ENCODE assay signal across 8 cellular contexts in genomic region chr17:40063034-40063765, GRCh38. TPM values are rescaled to one million over a fixed set of nuclear protein-coding genes. Genes with fewer than 3 reads are reported as not detected.
A peak's percentile ranks its signal among the peaks of the same experiment; 100 is the strongest.
DNase-seq lines count a peak whose midpoint lies in the region; ATAC-seq and TF ChIP-seq lines count a peak whose summit lies in the region.

No MANE protein-coding gene starts in this region.

- peak overlapping the region; percentile 73 to 87 for H3K9ac ChIP-seq in stomach smooth muscle (ENCODE audit: low read length in 2 of 2)

- H3K36me3 ChIP-seq in RWPE2 (ENCODE audit: low read depth) (no peaks in the 10 kb centered on the region), stomach smooth muscle (ENCODE audit: control insufficient read depth in 2 of 2, insufficient read depth in 2 of 2, low read length in 2 of 2) (no peaks in the 10 kb centered on the region)

- peak overlapping the region; percentile 100 for H3K4me3 ChIP-seq in RWPE2 (ENCODE audit: severe bottlenecking)
- H3K4me3 ChIP-seq in stomach smooth muscle (ENCODE audit: low read length in 2 of 2), result peak overlapping the region; percentile 95

- no peaks in the 10 kb centered on the region for H3K27me3 ChIP-seq in RWPE2 (ENCODE audit: insufficient read depth, poor library complexity, severe bottlenecking)
- H3K27me3 ChIP-seq in stomach smooth muscle (ENCODE audit: control insufficient read depth in 1 of 2, insufficient read depth in 2 of 2, low read length in 2 of 2), result no peaks in the 10 kb centered on the region

- DNase-seq in DMS53 (lab: John Stamatoyannopoulos, UW) (peak; percentile 65), DMS53 treated with DMSO at 0.1 percent for 48 hours (lab: John Stamatoyannopoulos, UW; ENCODE audit: unreplicated experiment) (no peak), RWPE2 (ENCODE audit: low spot score) (no peak), caudate nucleus (lab: John Stamatoyannopoulos, UW) (peak in 24 of 61 donors; percentile 19 to 77 (median 54)), left lobe of liver (ENCODE audit: low spot score) (peak; percentile 67)

- TF ChIP-seq CTCF in RWPE2 (IDR thresholded peaks at IDR 0.05; ENCODE audit: poor library complexity, severe bottlenecking), result no peak

- ATAC-seq in HG03045 (IDR thresholded peaks at IDR 0.05; ENCODE audit: unreplicated experiment) (peak; percentile 42), RWPE2 (ENCODE audit: low read depth) (peak; percentile 45), left lobe of liver (peak; percentile 83), GM21360 (IDR thresholded peaks at IDR 0.05; ENCODE audit: unreplicated experiment) (no peak)

- H3K9me3 ChIP-seq in RWPE2 (ENCODE audit: severe bottlenecking), result no peaks in the 10 kb centered on the region
- H3K9me3 ChIP-seq in stomach smooth muscle (ENCODE audit: control insufficient read depth in 2 of 2, low read length in 2 of 2), result no peaks in the 10 kb centered on the region

- H3K27ac ChIP-seq in RWPE2 (ENCODE audit: poor library complexity, severe bottlenecking) (peak overlapping the region; percentile 52), caudate nucleus (ENCODE audit: low read depth, low read length) (peak overlapping the region; percentile 99), stomach smooth muscle (ENCODE audit: low read length) (peak overlapping the region; percentile 86)

- peaks cover 19% of the 10 kb centered on the region for H3K4me1 ChIP-seq in RWPE2 (ENCODE audit: insufficient read depth, poor library complexity, severe bottlenecking)
- H3K4me1 ChIP-seq in stomach smooth muscle (ENCODE audit: control insufficient read depth, insufficient read depth, low read length), result peaks cover 58% of the 10 kb centered on the region

RNA-seq across cellular contexts. Expression of gene THRA, which starts 0.4 kb away (rescaled TPM):
- 10.7 TPM for total RNA-seq in left lobe of liver

RNA-seq across cellular contexts. Expression of gene MED24, which starts 9.0 kb away (rescaled TPM):
- 28.8 TPM for total RNA-seq in left lobe of liver

RNA-seq across cellular contexts. Expression of gene NR1D1, which starts 37.2 kb away (rescaled TPM):
- total RNA-seq in left lobe of liver, result 18.6 TPM

RNA-seq across cellular contexts. Expression of gene CSF3, which starts 48.0 kb away (rescaled TPM):
- total RNA-seq in left lobe of liver, result not detected

RNA-seq across cellular contexts. Expression of gene MSL1, which starts 58.6 kb away (rescaled TPM):
- total RNA-seq in left lobe of liver, result 45.9 TPM

Comparison
In these comparisons a context has a peak if more than half of its experiments do, and no peak if none do; other contexts are left out.
1. DNase-seq: peak in DMS53 (single experiment) and left lobe of liver (single experiment); none in DMS53 treated with DMSO at 0.1 percent for 48 hours (single experiment) and RWPE2 (single experiment).
2. Peak in every context shown above with its lines, with median percentiles within 50 percentile points of each other: H3K27ac ChIP-seq.